ENCODE assay signal across 13 cellular contexts in genomic region chr22:29713156-29713715, GRCh38. TPM values are rescaled to one million over a fixed set of nuclear protein-coding genes. Genes with fewer than 3 reads are reported as not detected.
DNase-seq lines count a peak whose midpoint lies in the region; ATAC-seq and TF ChIP-seq lines count a peak whose summit lies in the region.
"Had no signal": no experiment of that assay in that cellular context is flagged by ENCODE, and none has a peak within 500 bp of the region (broad histone marks: within the 10 kb centered on the region; RNA-seq: fewer than 3 reads in every experiment).

No MANE protein-coding gene starts in this region.

- no peak for ATAC-seq in activated CD8-positive, alpha-beta T cell treated with anti-CD3 and anti-CD28 coated beads for 36 hours
- ATAC-seq: HCT116 had no signal

- TF ChIP-seq CTCF in HEK293 (tag by site-specific recombination; IDR thresholded peaks at IDR 0.05) (no peak), osteoblast (IDR thresholded peaks at IDR 0.05; ENCODE audit: extremely low read depth, low read depth, low read length) (no peak)
- no peak for TF ChIP-seq CTCF in activated CD8-positive, alpha-beta T cell treated with anti-CD3 and anti-CD28 coated beads for 36 hours (IDR thresholded peaks at IDR 0.05)

- H3K4me3 ChIP-seq in HEK293 (ENCODE audit: low read depth, low read length) (no peak overlapping the region), osteoblast (ENCODE audit: insufficient read depth, low read length) (no peak overlapping the region)
- H3K4me3 ChIP-seq: A549 had no signal

- H3K9me3 Mint-ChIP-seq in activated CD8-positive, alpha-beta T cell treated with anti-CD3 and anti-CD28 coated beads for 36 hours: no peaks in the 10 kb centered on the region
- H3K9me3 Mint-ChIP-seq: CD4-positive, alpha-beta memory T cell had no signal

- peaks cover 18% of the 10 kb centered on the region for H3K27me3 Mint-ChIP-seq in activated CD8-positive, alpha-beta T cell treated with anti-CD3 and anti-CD28 coated beads for 36 hours

- peaks cover 26% of the 10 kb centered on the region for H3K27me3 ChIP-seq in osteoblast (ENCODE audit: insufficient read depth, low read length)
- H3K27me3 ChIP-seq: BE2C had no signal

- no peak overlapping the region for H3K27ac ChIP-seq in HEK293 (ENCODE audit: extremely low read depth, low read depth, low read length)
- H3K27ac ChIP-seq in osteoblast (ENCODE audit: low read depth, low read length): no peak overlapping the region
- H3K27ac ChIP-seq: A549, C4-2B, HL-60 had no signal

- H3K36me3 ChIP-seq in HEK293 (ENCODE audit: control insufficient read depth in 2 of 2, insufficient read depth in 1 of 2, low read length in 2 of 2) (no peaks in the 10 kb centered on the region), osteoblast (ENCODE audit: insufficient read depth, low read length) (no peaks in the 10 kb centered on the region)
- H3K36me3 ChIP-seq: BE2C had no signal

- no peaks in the 10 kb centered on the region for H3K4me1 Mint-ChIP-seq in activated CD8-positive, alpha-beta T cell treated with anti-CD3 and anti-CD28 coated beads for 36 hours (ENCODE audit: low read depth)

- H3K9me3 ChIP-seq in HEK293 (ENCODE audit: control insufficient read depth, insufficient read depth, low read depth, low read length) (no peaks in the 10 kb centered on the region), osteoblast (ENCODE audit: low read depth, low read length) (no peaks in the 10 kb centered on the region)
- H3K9me3 ChIP-seq: A549, BE2C had no signal

- H3K27ac Mint-ChIP-seq in activated CD8-positive, alpha-beta T cell treated with anti-CD3 and anti-CD28 coated beads for 36 hours: no peak overlapping the region

- CTCF ChIA-PET in HEK293 (lab: Yijun Ruan, JAX): no interaction called here
- CTCF ChIA-PET in activated CD8-positive, alpha-beta T cell treated with anti-CD3 and anti-CD28 coated beads for 36 hours (lab: Charles Lee): no interaction called here

- no peak overlapping the region for H2AFZ ChIP-seq in osteoblast (ENCODE audit: low read length)

- no peak overlapping the region for H3K4me3 Mint-ChIP-seq in activated CD8-positive, alpha-beta T cell treated with anti-CD3 and anti-CD28 coated beads for 36 hours
- H3K4me3 Mint-ChIP-seq: CD4-positive, alpha-beta memory T cell had no signal

- H3K4me2 ChIP-seq in osteoblast (ENCODE audit: insufficient read depth, low read length): no peak overlapping the region
- H3K4me2 ChIP-seq: A549 had no signal

- DNase-seq in COR-L47 (lab: John Stamatoyannopoulos, UW): peak; percentile 36
- DNase-seq in NCI-H82 treated with DMSO at 0.1 percent for 48 hours (lab: John Stamatoyannopoulos, UW; ENCODE audit: unreplicated experiment): peak; percentile 81
- peak; percentile 87 for DNase-seq in osteoblast (ENCODE audit: insufficient read length, low spot score, missing footprints)
- DNase-seq in SK-N-DZ (ENCODE audit: low spot score): no peak
- DNase-seq in activated CD8-positive, alpha-beta T cell treated with anti-CD3 and anti-CD28 coated beads for 36 hours: no peak
- DNase-seq: BE2C; CD4-positive, alpha-beta memory T cell had no signal

- no peaks in the 10 kb centered on the region for H3K79me2 ChIP-seq in osteoblast (ENCODE audit: insufficient read depth, low read length)

- H3K36me3 Mint-ChIP-seq in activated CD8-positive, alpha-beta T cell treated with anti-CD3 and anti-CD28 coated beads for 36 hours (ENCODE audit: low read depth): no peaks in the 10 kb centered on the region
- H3K36me3 Mint-ChIP-seq: CD4-positive, alpha-beta memory T cell had no signal

- H4K20me1 ChIP-seq in osteoblast (ENCODE audit: insufficient read depth, low read length): no peaks in the 10 kb centered on the region

- H3K4me1 ChIP-seq in HEK293 (ENCODE audit: control insufficient read depth, insufficient read depth, low read length): no peaks in the 10 kb centered on the region
- no peaks in the 10 kb centered on the region for H3K4me1 ChIP-seq in osteoblast (ENCODE audit: insufficient read depth, low read length)
- H3K4me1 ChIP-seq: A549 had no signal

- intact Hi-C loops in activated CD8-positive, alpha-beta T cell treated with anti-CD3 and anti-CD28 coated beads for 36 hours (cut with micrococcal nuclease): no loop called here

- POLR2A ChIA-PET in HEK293 (lab: Yijun Ruan, JAX): no interaction called here
- POLR2A ChIA-PET in activated CD8-positive, alpha-beta T cell treated with anti-CD3 and anti-CD28 coated beads for 36 hours (lab: Charles Lee): no interaction called here

TF ChIP-seq in HEK293, 187 proteins besides CTCF, POLR2A, EP300 and RAD21:
- no peak for TF ChIP-seq RBAK (tag by site-specific recombination; IDR thresholded peaks at IDR 0.05)
- no peak for TF ChIP-seq ZNF677 (tag by site-specific recombination; IDR thresholded peaks at IDR 0.05)
- peak; percentile 71; the same call in 1 of the 2 replicates for TF ChIP-seq ZNF394 (tag by site-specific recombination; IDR thresholded peaks at IDR 0.05; ENCODE audit: borderline replicate concordance)
- TF ChIP-seq ZIC2 (tag by site-specific recombination; IDR thresholded peaks at IDR 0.05): peak; percentile 61
- TF ChIP-seq ZNF292 (tag by site-specific recombination; IDR thresholded peaks at IDR 0.05; ENCODE audit: borderline replicate concordance, low read depth): no peak
- no peak for TF ChIP-seq SCRT2 (tag by site-specific recombination; IDR thresholded peaks at IDR 0.05)
- peak; percentile 86 for TF ChIP-seq GLIS1 (tag by site-specific recombination; IDR thresholded peaks at IDR 0.05)

RNA-seq across cellular contexts. Expression of gene CABP7, which starts 6.6 kb away (rescaled TPM):
- not detected in 2 replicates for total RNA-seq in osteoblast
- polyA plus RNA-seq in SK-N-DZ (2014; cell fraction: cytosol; rRNA removed): 0.07 and 0.29 TPM in 2 replicates
- polyA plus RNA-seq in SK-N-DZ (2014; cell fraction: nucleus; rRNA removed): 0.03 and 0.05 TPM in 2 replicates
- total RNA-seq in activated CD8-positive, alpha-beta T cell treated with anti-CD3 and anti-CD28 coated beads for 36 hours: under 1 TPM in 1 of 2 experiments, not detected in 1; 0.09 TPM
- total RNA-seq: CD4-positive, alpha-beta memory T cell had no signal
- polyA plus RNA-seq: AG04450 had no signal

RNA-seq across cellular contexts. Expression of gene ZMAT5, which starts 53.6 kb away (rescaled TPM):
- total RNA-seq in osteoblast: 13.0 and 15.6 TPM in 2 replicates
- polyA plus RNA-seq in SK-N-DZ (2014; cell fraction: cytosol; rRNA removed): 49.1 and 51.6 TPM in 2 replicates
- polyA plus RNA-seq in SK-N-DZ (2014; cell fraction: nucleus; rRNA removed): 28.3 and 37.1 TPM in 2 replicates
- total RNA-seq in activated CD8-positive, alpha-beta T cell treated with anti-CD3 and anti-CD28 coated beads for 36 hours: 10 to 100 TPM; 18.5 to 18.7 TPM

RNA-seq across cellular contexts. Expression of gene UQCR10, which starts 53.9 kb away (rescaled TPM):
- 43.0 and 52.1 TPM in 2 replicates for total RNA-seq in osteoblast
- 98.6 and 126 TPM in 2 replicates for polyA plus RNA-seq in SK-N-DZ (2014; cell fraction: cytosol; rRNA removed)
- 87.0 and 107 TPM in 2 replicates for polyA plus RNA-seq in SK-N-DZ (2014; cell fraction: nucleus; rRNA removed)
- total RNA-seq in activated CD8-positive, alpha-beta T cell treated with anti-CD3 and anti-CD28 coated beads for 36 hours: 100 to 1,000 TPM in 1 of 2 experiments, 10 to 100 TPM in 1; 92.4 to 105 TPM

Comparison
In these comparisons a context has a peak if more than half of its experiments do, and no peak if none do; other contexts are left out.
1. DNase-seq: peak in COR-L47 (single experiment), NCI-H82 treated with DMSO at 0.1 percent for 48 hours (single experiment) and osteoblast (single experiment); none in SK-N-DZ (single experiment) and activated CD8-positive, alpha-beta T cell treated with anti-CD3 and anti-CD28 coated beads for 36 hours (single experiment).